ENCODE assay signal across 1 cellular context in genomic region chr9:133030317-133031129, GRCh38.
TF ChIP-seq lines count a peak whose summit lies in the region.

GTF3C5 (plus strand) TSS chr9:133030997; CDS start chr9:133031012, 15 bp downstream.

TF ChIP-seq in HepG2, 621 proteins besides CTCF, POLR2A, EP300 and RAD21 (continued from another document and continues in another):
- TF ChIP-seq, protein P1, sequence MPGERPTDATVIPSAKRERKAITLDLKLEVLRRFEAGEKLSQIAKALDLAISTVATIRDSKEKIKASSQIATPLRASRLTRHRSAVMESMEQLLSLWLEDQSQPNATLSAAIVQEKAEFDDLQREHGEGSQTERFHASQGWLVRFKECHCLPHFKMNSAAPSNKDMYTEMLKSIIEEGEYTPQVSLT (CRISPR knock-in tag; IDR thresholded peaks at IDR 0.05; ENCODE audit: borderline replicate concordance, low read depth), result no peak
- TF ChIP-seq CCDC6 (CRISPR knock-in tag; IDR thresholded peaks at IDR 0.05), result peak; percentile 4; the same call in 1 of the 2 replicates
- TF ChIP-seq ZNF605 (CRISPR knock-in tag; IDR thresholded peaks at IDR 0.05), result 0 out of 2 replicates have a peak, but pooled peaks have one; percentile 21
- TF ChIP-seq, protein P2, sequence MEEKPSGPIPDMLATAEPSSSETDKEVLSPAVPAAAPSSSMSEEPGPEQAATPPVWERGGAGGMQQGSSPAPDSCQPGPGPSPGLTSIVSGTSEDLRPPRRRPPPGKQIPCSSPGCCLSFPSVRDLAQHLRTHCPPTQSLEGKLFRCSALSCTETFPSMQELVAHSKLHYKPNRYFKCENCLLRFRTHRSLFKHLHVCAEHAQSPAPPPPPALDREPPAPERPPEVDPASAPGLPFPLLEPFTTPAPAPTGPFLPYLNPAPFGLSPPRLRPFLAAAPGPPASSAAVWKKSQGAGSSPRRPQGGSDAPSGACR (CRISPR knock-in tag; IDR thresholded peaks at IDR 0.05), result 0 out of 2 replicates have a peak, but pooled peaks have one; percentile 50
- peak; percentile 75; the same call in 1 of the 2 replicates for TF ChIP-seq NFKB2 (CRISPR knock-in tag; IDR thresholded peaks at IDR 0.05; ENCODE audit: borderline replicate concordance)
- TF ChIP-seq MATR3 (CRISPR knock-in tag; IDR thresholded peaks at IDR 0.05), result no peak
- TF ChIP-seq, protein P3, sequence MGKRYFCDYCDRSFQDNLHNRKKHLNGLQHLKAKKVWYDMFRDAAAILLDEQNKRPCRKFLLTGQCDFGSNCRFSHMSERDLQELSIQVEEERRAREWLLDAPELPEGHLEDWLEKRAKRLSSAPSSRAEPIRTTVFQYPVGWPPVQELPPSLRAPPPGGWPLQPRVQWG (CRISPR knock-in tag; IDR thresholded peaks at IDR 0.05; ENCODE audit: borderline replicate concordance, low read depth), result no peak
- no peak; the same call in 1 of the 2 replicates for TF ChIP-seq ZKSCAN5 (CRISPR knock-in tag; IDR thresholded peaks at IDR 0.05)
- peak; percentile 54; the same call in 1 of the 2 replicates for TF ChIP-seq ISL2 (CRISPR knock-in tag; IDR thresholded peaks at IDR 0.05)
- TF ChIP-seq, protein P4, sequence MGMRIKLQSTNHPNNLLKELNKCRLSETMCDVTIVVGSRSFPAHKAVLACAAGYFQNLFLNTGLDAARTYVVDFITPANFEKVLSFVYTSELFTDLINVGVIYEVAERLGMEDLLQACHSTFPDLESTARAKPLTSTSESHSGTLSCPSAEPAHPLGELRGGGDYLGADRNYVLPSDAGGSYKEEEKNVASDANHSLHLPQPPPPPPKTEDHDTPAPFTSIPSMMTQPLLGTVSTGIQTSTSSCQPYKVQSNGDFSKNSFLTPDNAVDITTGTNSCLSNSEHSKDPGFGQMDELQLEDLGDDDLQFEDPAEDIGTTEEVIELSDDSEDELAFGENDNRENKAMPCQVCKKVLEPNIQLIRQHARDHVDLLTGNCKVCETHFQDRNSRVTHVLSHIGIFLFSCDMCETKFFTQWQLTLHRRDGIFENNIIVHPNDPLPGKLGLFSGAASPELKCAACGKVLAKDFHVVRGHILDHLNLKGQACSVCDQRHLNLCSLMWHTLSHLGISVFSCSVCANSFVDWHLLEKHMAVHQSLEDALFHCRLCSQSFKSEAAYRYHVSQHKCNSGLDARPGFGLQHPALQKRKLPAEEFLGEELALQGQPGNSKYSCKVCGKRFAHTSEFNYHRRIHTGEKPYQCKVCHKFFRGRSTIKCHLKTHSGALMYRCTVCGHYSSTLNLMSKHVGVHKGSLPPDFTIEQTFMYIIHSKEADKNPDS (CRISPR knock-in tag; IDR thresholded peaks at IDR 0.05), result no peak
- TF ChIP-seq ZNF451 (CRISPR knock-in tag; IDR thresholded peaks at IDR 0.05), result no peak
- TF ChIP-seq KDM5B (CRISPR knock-in tag; IDR thresholded peaks at IDR 0.05; ENCODE audit: borderline replicate concordance), result peak; percentile 52; the same call in 1 of the 2 replicates
- TF ChIP-seq ZNF326 (CRISPR knock-in tag; IDR thresholded peaks at IDR 0.05; ENCODE audit: borderline replicate concordance), result no peak
- no peak; the same call in 1 of the 2 replicates for TF ChIP-seq ZFP37 (CRISPR knock-in tag; IDR thresholded peaks at IDR 0.05; ENCODE audit: borderline replicate concordance)
- no peak for TF ChIP-seq ZNF30 (CRISPR knock-in tag; IDR thresholded peaks at IDR 0.05)
- no peak for TF ChIP-seq TAF15 (IDR thresholded peaks at IDR 0.05; ENCODE audit: low read depth, low read length, poor library complexity, severe bottlenecking)
- TF ChIP-seq ARNTL (CRISPR knock-in tag; IDR thresholded peaks at IDR 0.05), result no peak
- TF ChIP-seq PREB (CRISPR knock-in tag; IDR thresholded peaks at IDR 0.05), result no peak; the same call in 1 of the 2 replicates
- TF ChIP-seq ZNF780A (CRISPR knock-in tag; IDR thresholded peaks at IDR 0.05), result no peak
- peak; percentile 31; the same call in 1 of the 2 replicates for TF ChIP-seq PAXIP1 (CRISPR knock-in tag; conservative IDR thresholded peaks at IDR 0.05)
- TF ChIP-seq, protein P5, sequence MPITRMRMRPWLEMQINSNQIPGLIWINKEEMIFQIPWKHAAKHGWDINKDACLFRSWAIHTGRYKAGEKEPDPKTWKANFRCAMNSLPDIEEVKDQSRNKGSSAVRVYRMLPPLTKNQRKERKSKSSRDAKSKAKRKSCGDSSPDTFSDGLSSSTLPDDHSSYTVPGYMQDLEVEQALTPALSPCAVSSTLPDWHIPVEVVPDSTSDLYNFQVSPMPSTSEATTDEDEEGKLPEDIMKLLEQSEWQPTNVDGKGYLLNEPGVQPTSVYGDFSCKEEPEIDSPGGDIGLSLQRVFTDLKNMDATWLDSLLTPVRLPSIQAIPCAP (CRISPR knock-in tag; IDR thresholded peaks at IDR 0.05; ENCODE audit: low read depth), result no peak
- TF ChIP-seq HNRNPLL (IDR thresholded peaks at IDR 0.05; ENCODE audit: low read depth, low read length, poor library complexity, severe bottlenecking), result peak; percentile 55
- TF ChIP-seq ZNF629 (CRISPR knock-in tag; conservative IDR thresholded peaks at IDR 0.05), result 0 out of 2 replicates have a peak, but pooled peaks have one; percentile 54
- no peak for TF ChIP-seq RFX5 (IDR thresholded peaks at IDR 0.05; ENCODE audit: low read depth, low read length)
- no peak for TF ChIP-seq BRCA1 (CRISPR knock-in tag; IDR thresholded peaks at IDR 0.05)
- peak; percentile 74; the same call in 1 of the 2 replicates for TF ChIP-seq ZBTB25 (CRISPR knock-in tag; IDR thresholded peaks at IDR 0.05)
- 0 out of 2 replicates have a peak, but pooled peaks have one; percentile 11 for TF ChIP-seq ATF7-NPFF (CRISPR knock-in tag; IDR thresholded peaks at IDR 0.05; ENCODE audit: low read depth)
- TF ChIP-seq SSRP1 (CRISPR knock-in tag; IDR thresholded peaks at IDR 0.05), result no peak
- TF ChIP-seq IKZF5 (CRISPR knock-in tag; IDR thresholded peaks at IDR 0.05), result peak; percentile 75; the same call in 1 of the 2 replicates
- peak; percentile 85 for TF ChIP-seq ZNF816 (CRISPR knock-in tag; IDR thresholded peaks at IDR 0.05; ENCODE audit: borderline replicate concordance)
- TF ChIP-seq MXD4 (CRISPR knock-in tag; IDR thresholded peaks at IDR 0.05), result no peak
- peak; percentile 89 for TF ChIP-seq ELF1 (CRISPR knock-in tag; IDR thresholded peaks at IDR 0.05)
- TF ChIP-seq ARID5B (CRISPR knock-in tag; IDR thresholded peaks at IDR 0.05), result peak; percentile 53
- no peak for TF ChIP-seq ZNF496 (CRISPR knock-in tag; IDR thresholded peaks at IDR 0.05; ENCODE audit: insufficient replicate concordance)
- TF ChIP-seq ZNF460 (CRISPR knock-in tag; IDR thresholded peaks at IDR 0.05; ENCODE audit: borderline replicate concordance), result no peak
- TF ChIP-seq TOE1 (CRISPR knock-in tag; IDR thresholded peaks at IDR 0.05), result no peak
- TF ChIP-seq, protein P6, sequence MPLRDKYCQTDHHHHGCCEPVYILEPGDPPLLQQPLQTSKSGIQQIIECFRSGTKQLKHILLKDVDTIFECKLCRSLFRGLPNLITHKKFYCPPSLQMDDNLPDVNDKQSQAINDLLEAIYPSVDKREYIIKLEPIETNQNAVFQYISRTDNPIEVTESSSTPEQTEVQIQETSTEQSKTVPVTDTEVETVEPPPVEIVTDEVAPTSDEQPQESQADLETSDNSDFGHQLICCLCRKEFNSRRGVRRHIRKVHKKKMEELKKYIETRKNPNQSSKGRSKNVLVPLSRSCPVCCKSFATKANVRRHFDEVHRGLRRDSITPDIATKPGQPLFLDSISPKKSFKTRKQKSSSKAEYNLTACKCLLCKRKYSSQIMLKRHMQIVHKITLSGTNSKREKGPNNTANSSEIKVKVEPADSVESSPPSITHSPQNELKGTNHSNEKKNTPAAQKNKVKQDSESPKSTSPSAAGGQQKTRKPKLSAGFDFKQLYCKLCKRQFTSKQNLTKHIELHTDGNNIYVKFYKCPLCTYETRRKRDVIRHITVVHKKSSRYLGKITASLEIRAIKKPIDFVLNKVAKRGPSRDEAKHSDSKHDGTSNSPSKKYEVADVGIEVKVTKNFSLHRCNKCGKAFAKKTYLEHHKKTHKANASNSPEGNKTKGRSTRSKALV (CRISPR knock-in tag; IDR thresholded peaks at IDR 0.05), result no peak
- TF ChIP-seq NFIB (CRISPR knock-in tag; IDR thresholded peaks at IDR 0.05; ENCODE audit: borderline replicate concordance), result no peak
- no peak for TF ChIP-seq MAFK (conservative IDR thresholded peaks at IDR 0.05 in 1 of 2, IDR thresholded peaks at IDR 0.05 in 1 of 2; ENCODE audit: low read length in 2 of 2)
- peak; percentile 80 for TF ChIP-seq ZSCAN25 (CRISPR knock-in tag; IDR thresholded peaks at IDR 0.05)
- no peak; the same call in 1 of the 2 replicates for TF ChIP-seq IRX3 (CRISPR knock-in tag; IDR thresholded peaks at IDR 0.05; ENCODE audit: borderline replicate concordance, low read depth)
